Comparison of ENCODE assay signal across 1 cellular context in the genomic region with DNA sequence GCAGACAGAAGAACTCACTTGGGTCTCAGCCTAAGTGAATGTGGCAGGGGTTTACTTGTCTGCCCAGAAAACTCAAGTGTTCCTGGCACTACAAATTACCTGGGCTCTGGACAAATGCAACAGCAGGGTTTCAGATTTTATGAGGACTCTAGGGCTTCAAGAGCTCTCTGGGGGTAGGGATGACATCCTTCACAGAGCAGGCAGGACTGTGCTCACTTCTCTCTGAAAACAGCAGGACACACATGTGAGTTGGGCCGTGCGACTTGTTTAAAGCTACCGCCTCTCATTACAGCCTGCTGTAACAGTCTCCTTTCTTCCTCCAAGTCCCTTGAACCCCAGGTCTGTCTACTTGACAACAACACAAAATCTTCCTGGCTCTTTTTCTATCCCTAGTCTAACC.
TF ChIP-seq lines count a peak whose summit lies in the region.

No MANE protein-coding gene starts in this region.

TF ChIP-seq in GM23338, 12 proteins besides CTCF, POLR2A, EP300 and RAD21 (continued from another document):
- TF ChIP-seq, protein P1, sequence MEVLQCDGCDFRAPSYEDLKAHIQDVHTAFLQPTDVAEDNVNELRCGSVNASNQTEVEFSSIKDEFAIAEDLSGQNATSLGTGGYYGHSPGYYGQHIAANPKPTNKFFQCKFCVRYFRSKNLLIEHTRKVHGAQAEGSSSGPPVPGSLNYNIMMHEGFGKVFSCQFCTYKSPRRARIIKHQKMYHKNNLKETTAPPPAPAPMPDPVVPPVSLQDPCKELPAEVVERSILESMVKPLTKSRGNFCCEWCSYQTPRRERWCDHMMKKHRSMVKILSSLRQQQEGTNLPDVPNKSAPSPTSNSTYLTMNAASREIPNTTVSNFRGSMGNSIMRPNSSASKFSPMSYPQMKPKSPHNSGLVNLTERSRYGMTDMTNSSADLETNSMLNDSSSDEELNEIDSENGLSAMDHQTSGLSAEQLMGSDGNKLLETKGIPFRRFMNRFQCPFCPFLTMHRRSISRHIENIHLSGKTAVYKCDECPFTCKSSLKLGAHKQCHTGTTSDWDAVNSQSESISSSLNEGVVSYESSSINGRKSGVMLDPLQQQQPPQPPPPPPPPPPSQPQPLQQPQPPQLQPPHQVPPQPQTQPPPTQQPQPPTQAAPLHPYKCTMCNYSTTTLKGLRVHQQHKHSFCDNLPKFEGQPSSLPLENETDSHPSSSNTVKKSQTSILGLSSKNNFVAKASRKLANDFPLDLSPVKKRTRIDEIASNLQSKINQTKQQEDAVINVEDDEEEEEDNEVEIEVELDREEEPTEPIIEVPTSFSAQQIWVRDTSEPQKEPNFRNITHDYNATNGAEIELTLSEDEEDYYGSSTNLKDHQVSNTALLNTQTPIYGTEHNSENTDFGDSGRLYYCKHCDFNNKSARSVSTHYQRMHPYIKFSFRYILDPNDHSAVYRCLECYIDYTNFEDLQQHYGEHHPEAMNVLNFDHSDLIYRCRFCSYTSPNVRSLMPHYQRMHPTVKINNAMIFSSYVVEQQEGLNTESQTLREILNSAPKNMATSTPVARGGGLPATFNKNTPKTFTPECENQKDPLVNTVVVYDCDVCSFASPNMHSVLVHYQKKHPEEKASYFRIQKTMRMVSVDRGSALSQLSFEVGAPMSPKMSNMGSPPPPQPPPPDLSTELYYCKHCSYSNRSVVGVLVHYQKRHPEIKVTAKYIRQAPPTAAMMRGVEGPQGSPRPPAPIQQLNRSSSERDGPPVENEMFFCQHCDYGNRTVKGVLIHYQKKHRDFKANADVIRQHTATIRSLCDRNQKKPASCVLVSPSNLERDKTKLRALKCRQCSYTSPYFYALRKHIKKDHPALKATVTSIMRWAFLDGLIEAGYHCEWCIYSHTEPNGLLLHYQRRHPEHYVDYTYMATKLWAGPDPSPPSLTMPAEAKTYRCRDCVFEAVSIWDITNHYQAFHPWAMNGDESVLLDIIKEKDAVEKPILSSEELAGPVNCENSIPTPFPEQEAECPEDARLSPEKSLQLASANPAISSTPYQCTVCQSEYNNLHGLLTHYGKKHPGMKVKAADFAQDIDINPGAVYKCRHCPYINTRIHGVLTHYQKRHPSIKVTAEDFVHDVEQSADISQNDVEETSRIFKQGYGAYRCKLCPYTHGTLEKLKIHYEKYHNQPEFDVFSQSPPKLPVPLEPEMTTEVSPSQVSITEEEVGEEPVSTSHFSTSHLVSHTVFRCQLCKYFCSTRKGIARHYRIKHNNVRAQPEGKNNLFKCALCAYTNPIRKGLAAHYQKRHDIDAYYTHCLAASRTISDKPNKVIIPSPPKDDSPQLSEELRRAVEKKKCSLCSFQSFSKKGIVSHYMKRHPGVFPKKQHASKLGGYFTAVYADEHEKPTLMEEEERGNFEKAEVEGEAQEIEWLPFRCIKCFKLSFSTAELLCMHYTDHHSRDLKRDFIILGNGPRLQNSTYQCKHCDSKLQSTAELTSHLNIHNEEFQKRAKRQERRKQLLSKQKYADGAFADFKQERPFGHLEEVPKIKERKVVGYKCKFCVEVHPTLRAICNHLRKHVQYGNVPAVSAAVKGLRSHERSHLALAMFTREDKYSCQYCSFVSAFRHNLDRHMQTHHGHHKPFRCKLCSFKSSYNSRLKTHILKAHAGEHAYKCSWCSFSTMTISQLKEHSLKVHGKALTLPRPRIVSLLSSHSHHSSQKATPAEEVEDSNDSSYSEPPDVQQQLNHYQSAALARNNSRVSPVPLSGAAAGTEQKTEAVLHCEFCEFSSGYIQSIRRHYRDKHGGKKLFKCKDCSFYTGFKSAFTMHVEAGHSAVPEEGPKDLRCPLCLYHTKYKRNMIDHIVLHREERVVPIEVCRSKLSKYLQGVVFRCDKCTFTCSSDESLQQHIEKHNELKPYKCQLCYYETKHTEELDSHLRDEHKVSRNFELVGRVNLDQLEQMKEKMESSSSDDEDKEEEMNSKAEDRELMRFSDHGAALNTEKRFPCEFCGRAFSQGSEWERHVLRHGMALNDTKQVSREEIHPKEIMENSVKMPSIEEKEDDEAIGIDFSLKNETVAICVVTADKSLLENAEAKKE (CRISPR knock-in tag; IDR thresholded peaks at IDR 0.05): no peak
